26 cellular contexts compared by ENCODE assay signal in the genomic region with DNA sequence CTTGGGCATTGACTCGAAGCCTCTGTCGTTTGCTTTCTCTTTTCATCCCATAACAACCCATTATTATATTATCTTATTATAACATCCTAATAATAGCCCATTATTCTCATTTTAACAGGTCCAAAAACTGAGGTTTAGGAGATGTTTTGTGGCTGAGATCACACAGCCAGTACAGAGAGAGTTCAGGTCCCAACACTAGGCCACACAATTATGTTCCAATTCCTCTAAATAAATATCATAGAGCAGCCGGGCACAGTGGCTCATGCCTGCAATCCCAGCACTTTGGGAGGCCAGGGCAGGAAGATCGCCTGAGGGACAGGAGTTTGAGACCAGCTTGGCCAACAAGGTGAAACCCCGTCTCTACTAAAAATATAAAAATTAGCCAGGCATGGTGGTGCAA. TPM values are rescaled to one million over a fixed set of nuclear protein-coding genes. Genes with fewer than 3 reads are reported as not detected.
"Had no signal": no experiment of that assay in that cellular context is flagged by ENCODE, and none has a peak within 500 bp of the region (broad histone marks: within the 10 kb centered on the region; RNA-seq: fewer than 3 reads in every experiment).

No MANE protein-coding gene starts in this region.

- H3K27ac Mint-ChIP-seq: activated B cell treated with CpG ODN at 0.5 μM for 24 hours; activated CD4-positive, alpha-beta memory T cell treated with anti-CD3 and anti-CD28 coated beads for 36 hours; activated naive CD4-positive, alpha-beta T cell treated with anti-CD3 and anti-CD28 coated beads for 36 hours; activated T-cell treated with anti-CD3 and anti-CD28 coated beads, Interleukin-2, amount 50 U/mL, for 72 hours; natural killer cell had no signal

- DNase-seq: activated B cell treated with CpG ODN at 0.5 μM for 24 hours; activated CD4-positive, alpha-beta memory T cell treated with anti-CD3 and anti-CD28 coated beads for 36 hours; activated CD4-positive, alpha-beta T cell treated with anti-CD3 and anti-CD28 coated beads for 4 hours; activated effector memory CD4-positive, alpha-beta T cell treated with Interleukin-2 at 50 U/mL for 16 hours; activated naive CD4-positive, alpha-beta T cell treated with anti-CD3 and anti-CD28 coated beads for 36 hours; activated T-cell treated with anti-CD3 and anti-CD28 coated beads, Interleukin-2, amount 50 U/mL, for 72 hours; amygdala; caudate nucleus; effector memory CD4-positive, alpha-beta T cell; foreskin keratinocyte; left ventricle myocardium inferior; natural killer cell; right lobe of liver; stimulated activated CD4-positive, alpha-beta T cell treated with anti-CD3 and anti-CD28 coated beads, Interleukin-2, amount 100 ng/mL, for 24 hours; stomach; T1000 had no signal

- H3K4me3 ChIP-seq: left ventricle myocardium inferior, pancreas, right lobe of liver, skin epidermis, stomach, suprapubic skin, vagina had no signal

- H3K9me3 Mint-ChIP-seq: activated B cell treated with CpG ODN at 0.5 μM for 24 hours; activated CD4-positive, alpha-beta memory T cell treated with anti-CD3 and anti-CD28 coated beads for 36 hours; activated naive CD4-positive, alpha-beta T cell treated with anti-CD3 and anti-CD28 coated beads for 36 hours; activated T-cell treated with anti-CD3 and anti-CD28 coated beads, Interleukin-2, amount 50 U/mL, for 72 hours; mesothelial cell of epicardium; natural killer cell; stimulated activated effector memory CD8-positive, alpha-beta T cell treated with anti-CD3 and anti-CD28 coated beads, Interleukin-12 subunit alpha, Interleukin-12 subunit beta, amount 100 ng/mL, for 72 hours; type B pancreatic cell had no signal

- H3K4me3 Mint-ChIP-seq: activated B cell treated with CpG ODN at 0.5 μM for 24 hours; activated CD4-positive, alpha-beta memory T cell treated with anti-CD3 and anti-CD28 coated beads for 36 hours; activated naive CD4-positive, alpha-beta T cell treated with anti-CD3 and anti-CD28 coated beads for 36 hours; activated T-cell treated with anti-CD3 and anti-CD28 coated beads, Interleukin-2, amount 50 U/mL, for 72 hours; brain; mesothelial cell of epicardium; natural killer cell; stimulated activated effector memory CD8-positive, alpha-beta T cell treated with anti-CD3 and anti-CD28 coated beads, Interleukin-12 subunit alpha, Interleukin-12 subunit beta, amount 100 ng/mL, for 72 hours; type B pancreatic cell had no signal

- H3K4me1 Mint-ChIP-seq: activated B cell treated with CpG ODN at 0.5 μM for 24 hours; stimulated activated effector memory CD8-positive, alpha-beta T cell treated with anti-CD3 and anti-CD28 coated beads, Interleukin-12 subunit alpha, Interleukin-12 subunit beta, amount 100 ng/mL, for 72 hours had no signal

- FAIRE-seq: colon, pancreas had no signal

- ATAC-seq: activated T-cell treated with anti-CD3 and anti-CD28 coated beads, Interleukin-2, amount 50 U/mL, for 72 hours; foreskin keratinocyte; natural killer cell; right lobe of liver; stimulated activated effector memory CD8-positive, alpha-beta T cell treated with anti-CD3 and anti-CD28 coated beads, Interleukin-12 subunit alpha, Interleukin-12 subunit beta, amount 100 ng/mL, for 72 hours had no signal

- H3K36me3 Mint-ChIP-seq: activated CD4-positive, alpha-beta memory T cell treated with anti-CD3 and anti-CD28 coated beads for 36 hours; brain; mesothelial cell of epicardium; natural killer cell; type B pancreatic cell had no signal

RNA-seq across cellular contexts. Expression of gene KIFC3, which starts 40.3 kb away (rescaled TPM):
- total RNA-seq: T-helper 1 cell treated with Interleukin-12 subunit alpha and Interleukin-12 subunit beta and Interleukin-4 antibody, amounts not matched to agents 30 ng/mL and 1 ng/mL, for 36 hours had no signal
